ENCODE assay signal across 17 cellular contexts in the genomic region with DNA sequence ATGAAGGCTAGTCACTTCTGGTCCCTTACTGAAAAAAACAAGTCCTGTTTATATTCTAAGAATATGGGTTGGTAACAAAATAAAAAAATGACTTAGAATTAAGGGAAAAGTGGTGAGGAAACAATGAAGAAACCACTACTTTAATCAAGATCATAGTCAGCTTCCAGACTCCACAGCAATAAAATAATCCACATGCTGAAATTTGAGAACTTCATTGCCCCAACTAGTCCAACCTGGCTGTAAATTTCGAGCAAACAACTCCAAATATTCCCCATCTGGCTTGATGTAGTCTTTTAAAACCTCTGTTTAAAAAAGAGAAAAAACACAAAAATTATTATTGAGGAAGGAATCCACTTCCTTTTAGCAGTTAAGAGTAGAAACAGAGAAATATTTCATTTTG. TPM values are rescaled to one million over a fixed set of nuclear protein-coding genes. Genes with fewer than 3 reads are reported as not detected.
DNase-seq lines count a peak whose midpoint lies in the region; TF ChIP-seq lines count a peak whose summit lies in the region.
"Had no signal": no experiment of that assay in that cellular context is flagged by ENCODE, and none has a peak within 500 bp of the region (broad histone marks: within the 10 kb centered on the region; RNA-seq: fewer than 3 reads in every experiment).

No MANE protein-coding gene starts in this region.

- H3K4me3 Mint-ChIP-seq in activated T-helper 1 cell treated with anti-CD3 and anti-CD28 coated beads, Interleukin-12 subunit alpha, Interleukin-12 subunit beta, Interleukin-2, Interleukin-4 antibody, amounts not matched to agents 30 ng/mL and 10 ng/mL and 1 ng/mL, durations not matched to agents 14 hours and 24 hours and 36 hours, result no peak overlapping the region
- H3K4me3 Mint-ChIP-seq: brain had no signal

- DNase-seq in DMS 273 treated with DMSO at 0.1 percent for 48 hours (lab: John Stamatoyannopoulos, UW) (peak; percentile 89), M059J (ENCODE audit: low read depth) (peak; percentile 47), left kidney (ENCODE audit: low read depth, low spot score) (peak; percentile 57), mucosa of gallbladder (ENCODE audit: low spot score) (no peak), SJCRH30 (no peak), Ammon's horn (ENCODE audit: low spot score) (no peak)
- DNase-seq in activated T-helper 1 cell treated with anti-CD3 and anti-CD28 coated beads, Interleukin-12 subunit alpha, Interleukin-12 subunit beta, Interleukin-2, Interleukin-4 antibody, amounts not matched to agents 30 ng/mL and 10 ng/mL and 1 ng/mL, durations not matched to agents 14 hours and 24 hours and 36 hours (ENCODE audit: low spot score), result no peak
- DNase-seq: activated naive CD4-positive, alpha-beta T cell treated with anti-CD3 and anti-CD28 coated beads, Interleukin-2, amount 50 U/mL, for 16 hours; Calu3; mucosa of descending colon; NCI-H446; sigmoid colon; stimulated activated CD4-positive, alpha-beta T cell treated with anti-CD3 and anti-CD28 coated beads, Interleukin-2, amount 100 ng/mL, for 24 hours; SW 1271 had no signal

- H3K27ac Mint-ChIP-seq in activated T-helper 1 cell treated with anti-CD3 and anti-CD28 coated beads, Interleukin-12 subunit alpha, Interleukin-12 subunit beta, Interleukin-2, Interleukin-4 antibody, amounts not matched to agents 30 ng/mL and 10 ng/mL and 1 ng/mL, durations not matched to agents 14 hours and 24 hours and 36 hours, result no peak overlapping the region
- H3K27ac Mint-ChIP-seq: brain had no signal

- peaks cover 23% of the 10 kb centered on the region for H3K36me3 Mint-ChIP-seq in activated T-helper 1 cell treated with anti-CD3 and anti-CD28 coated beads, Interleukin-12 subunit alpha, Interleukin-12 subunit beta, Interleukin-2, Interleukin-4 antibody, amounts not matched to agents 30 ng/mL and 10 ng/mL and 1 ng/mL, durations not matched to agents 14 hours and 24 hours and 36 hours (ENCODE audit: low read depth)

- no peaks in the 10 kb centered on the region for H3K9me3 ChIP-seq in SJCRH30 (replicated peaks)
- H3K9me3 ChIP-seq: esophagus muscularis mucosa, mucosa of descending colon, sigmoid colon had no signal

- no peaks in the 10 kb centered on the region for H3K4me1 ChIP-seq in SJCRH30

- peak overlapping the region; percentile 10; the same call in 1 of the 2 replicates for H3K27ac ChIP-seq in VCaP
- H3K27ac ChIP-seq in SJCRH30, result no peak overlapping the region
- H3K27ac ChIP-seq: esophagus muscularis mucosa had no signal

- H3K27me3 Mint-ChIP-seq in activated T-helper 1 cell treated with anti-CD3 and anti-CD28 coated beads, Interleukin-12 subunit alpha, Interleukin-12 subunit beta, Interleukin-2, Interleukin-4 antibody, amounts not matched to agents 30 ng/mL and 10 ng/mL and 1 ng/mL, durations not matched to agents 14 hours and 24 hours and 36 hours (ENCODE audit: insufficient read depth), result no peaks in the 10 kb centered on the region
- H3K27me3 Mint-ChIP-seq: brain had no signal

- no peaks in the 10 kb centered on the region for H3K9me3 Mint-ChIP-seq in activated T-helper 1 cell treated with anti-CD3 and anti-CD28 coated beads, Interleukin-12 subunit alpha, Interleukin-12 subunit beta, Interleukin-2, Interleukin-4 antibody, amounts not matched to agents 30 ng/mL and 10 ng/mL and 1 ng/mL, durations not matched to agents 14 hours and 24 hours and 36 hours
- H3K9me3 Mint-ChIP-seq: brain had no signal

- H3K4me3 ChIP-seq in SJCRH30, result no peak overlapping the region
- H3K4me3 ChIP-seq: esophagus muscularis mucosa, mucosa of descending colon, sigmoid colon had no signal

- H3K4me1 Mint-ChIP-seq in activated T-helper 1 cell treated with anti-CD3 and anti-CD28 coated beads, Interleukin-12 subunit alpha, Interleukin-12 subunit beta, Interleukin-2, Interleukin-4 antibody, amounts not matched to agents 30 ng/mL and 10 ng/mL and 1 ng/mL, durations not matched to agents 14 hours and 24 hours and 36 hours (ENCODE audit: low read depth), result no peaks in the 10 kb centered on the region

- peaks cover 9% of the 10 kb centered on the region for H3K36me3 ChIP-seq in SJCRH30

- H3K27me3 ChIP-seq in SJCRH30, result no peaks in the 10 kb centered on the region
- H3K27me3 ChIP-seq: esophagus muscularis mucosa, sigmoid colon had no signal

- no peak for TF ChIP-seq CTCF in VCaP (conservative IDR thresholded peaks at IDR 0.05)

- intact Hi-C loops in activated T-helper 1 cell treated with anti-CD3 and anti-CD28 coated beads, Interleukin-12 subunit alpha, Interleukin-12 subunit beta, Interleukin-2, Interleukin-4 antibody, amounts not matched to agents 30 ng/mL and 10 ng/mL and 1 ng/mL, durations not matched to agents 14 hours and 24 hours and 36 hours (cut with micrococcal nuclease), result no loop called here

RNA-seq across cellular contexts. Expression of a gene that starts 32.5 kb away (rescaled TPM):
- 7.9 and 11.7 TPM in 2 replicates for total RNA-seq in M059J (2014; rRNA removed; shearing (Covaris generic))
- total RNA-seq in mucosa of gallbladder, result 8.9 TPM
- total RNA-seq in SJCRH30 (2014; rRNA removed; shearing (Covaris generic)), result 15.0 and 15.6 TPM in 2 replicates
- total RNA-seq in activated T-helper 1 cell treated with anti-CD3 and anti-CD28 coated beads, Interleukin-12 subunit alpha, Interleukin-12 subunit beta, Interleukin-2, Interleukin-4 antibody, amounts not matched to agents 30 ng/mL and 10 ng/mL and 1 ng/mL, durations not matched to agents 14 hours and 24 hours and 36 hours, result 15.0 and 26.2 TPM in 2 replicates

RNA-seq across cellular contexts. Expression of a gene that starts 32.5 kb away (rescaled TPM):
- 52.0 and 65.8 TPM in 2 replicates for total RNA-seq in M059J (2014; rRNA removed; shearing (Covaris generic))
- total RNA-seq in mucosa of gallbladder, result 1.4 TPM
- total RNA-seq in SJCRH30 (2014; rRNA removed; shearing (Covaris generic)), result 77.5 and 95.3 TPM in 2 replicates
- total RNA-seq in activated T-helper 1 cell treated with anti-CD3 and anti-CD28 coated beads, Interleukin-12 subunit alpha, Interleukin-12 subunit beta, Interleukin-2, Interleukin-4 antibody, amounts not matched to agents 30 ng/mL and 10 ng/mL and 1 ng/mL, durations not matched to agents 14 hours and 24 hours and 36 hours, result 41.2 and 42.6 TPM in 2 replicates

Comparison
In these comparisons a context has a peak if more than half of its experiments do, and no peak if none do; other contexts are left out.
1. DNase-seq: peak in DMS 273 treated with DMSO at 0.1 percent for 48 hours (single experiment), M059J (single experiment) and left kidney (single experiment); none in mucosa of gallbladder (single experiment), SJCRH30 (0 of 2), activated T-helper 1 cell treated with anti-CD3 and anti-CD28 coated beads, Interleukin-12 subunit alpha, Interleukin-12 subunit beta, Interleukin-2, Interleukin-4 antibody, amounts not matched to agents 30 ng/mL and 10 ng/mL and 1 ng/mL, durations not matched to agents 14 hours and 24 hours and 36 hours (single experiment) and Ammon's horn (single experiment).
2. RNA of a gene that starts 32.5 kb away (total RNA-seq): 77.5 to 95.3 TPM in SJCRH30, 52.0 to 65.8 TPM in M059J and 41.2 to 42.6 TPM in activated T-helper 1 cell treated with anti-CD3 and anti-CD28 coated beads, Interleukin-12 subunit alpha, Interleukin-12 subunit beta, Interleukin-2, Interleukin-4 antibody, amounts not matched to agents 30 ng/mL and 10 ng/mL and 1 ng/mL, durations not matched to agents 14 hours and 24 hours and 36 hours; 1.4 TPM in mucosa of gallbladder (single experiment); every median in the first group is over 10 times any median in the second.